In genomic region chr11:118921121-118921928, GRCh38 we compare ENCODE assay signal across 9 cellular contexts. TPM values are rescaled to one million over a fixed set of nuclear protein-coding genes. Genes with fewer than 3 reads are reported as not detected.
DNase-seq lines count a peak whose midpoint lies in the region; ATAC-seq, FAIRE-seq and TF ChIP-seq lines count a peak whose summit lies in the region.
"Had no signal": no experiment of that assay in that cellular context is flagged by ENCODE, and none has a peak within 500 bp of the region (broad histone marks: within the 10 kb centered on the region; RNA-seq: fewer than 3 reads in every experiment).

No MANE protein-coding gene starts in this region.

- TF ChIP-seq CTCF in LNCaP clone FGC (IDR thresholded peaks at IDR 0.05; ENCODE audit: control insufficient read depth, extremely low read depth, insufficient read depth) (no peak), bronchial epithelial cell (IDR thresholded peaks at IDR 0.05; ENCODE audit: insufficient read depth, low read length, severe bottlenecking) (no peak), GM13976 (IDR thresholded peaks at IDR 0.05; ENCODE audit: borderline replicate concordance, control extremely low read depth, extremely low read depth, insufficient read depth, missing control alignments) (no peak)

- peak overlapping the region; percentile 99 for H3K4me3 ChIP-seq in LNCaP clone FGC (ENCODE audit: low read depth, low read length)
- peak overlapping the region; percentile 87 for H3K4me3 ChIP-seq in bronchial epithelial cell (ENCODE audit: low read depth, low read length)

- H3K27me3 ChIP-seq in bronchial epithelial cell (ENCODE audit: control insufficient read depth, insufficient read depth, low read length), result no peaks in the 10 kb centered on the region

- DNase-seq in AG20443 (ENCODE audit: low spot score), result peak; percentile 70
- DNase-seq in LNCaP clone FGC (ENCODE audit: low read depth), result no peak
- DNase-seq in bronchial epithelial cell (ENCODE audit: low read depth), result peak; percentile 83
- peak; percentile 67 for DNase-seq in left kidney (ENCODE audit: low read depth, low spot score)
- DNase-seq in substantia nigra (lab: John Stamatoyannopoulos, UW), result peak in 8 of 49 donors; percentile 27 to 43 (median 32)
- no peak for DNase-seq in GM13976 (ENCODE audit: low spot score)
- no peak for DNase-seq in NCI-H146 (lab: John Stamatoyannopoulos, UW)

- H3K27ac ChIP-seq in substantia nigra (ENCODE audit: low read depth, low read length, poor library complexity, severe bottlenecking), result peak overlapping the region; percentile 68

- FAIRE-seq in bronchial epithelial cell (lab: Jason Lieb, UNC), result no peak

- in situ Hi-C loops in GM13976 (cut with MboI; ENCODE audit: low sequenced_read_pairs, unreplicated experiment), result no loop called here

- ATAC-seq in GM21619 (IDR thresholded peaks at IDR 0.05; ENCODE audit: unreplicated experiment), result no peak

- peaks cover 19% of the 10 kb centered on the region for H3K36me3 ChIP-seq in bronchial epithelial cell (ENCODE audit: control insufficient read depth, insufficient read depth, low read length)

RNA-seq across cellular contexts. Expression of gene BCL9L, which starts 4.4 kb away (rescaled TPM):
- total RNA-seq in bronchial epithelial cell, result 22.6 and 38.5 TPM in 2 replicates

RNA-seq across cellular contexts. Expression of gene UPK2, which starts 34.8 kb away (rescaled TPM):
- 0.13 TPM in 1 of 2 replicates, not detected in the other for total RNA-seq in bronchial epithelial cell
- total RNA-seq: left colon had no signal

RNA-seq across cellular contexts. Expression of gene CXCR5, which starts 37.6 kb away (rescaled TPM):
- not detected in 2 replicates for total RNA-seq in bronchial epithelial cell

RNA-seq across cellular contexts. Expression of gene FOXR1, which starts 50.2 kb away (rescaled TPM):
- total RNA-seq in bronchial epithelial cell, result not detected in 2 replicates
- total RNA-seq: left colon had no signal

Comparison
In these comparisons a context has a peak if more than half of its experiments do, and no peak if none do; other contexts are left out.
1. DNase-seq: peak in AG20443 (single experiment), bronchial epithelial cell (single experiment) and left kidney (single experiment); none in LNCaP clone FGC (single experiment), GM13976 (single experiment) and NCI-H146 (single experiment).